ENCODE assay signal across 29 cellular contexts in genomic region chr17:63564562-63564961, GRCh38. TPM values are rescaled to one million over a fixed set of nuclear protein-coding genes. Genes with fewer than 3 reads are reported as not detected.
DNase-seq lines count a peak whose midpoint lies in the region; ATAC-seq, FAIRE-seq and TF ChIP-seq lines count a peak whose summit lies in the region.
"Had no signal": no experiment of that assay in that cellular context is flagged by ENCODE, and none has a peak within 500 bp of the region (broad histone marks: within the 10 kb centered on the region; RNA-seq: fewer than 3 reads in every experiment).

No MANE protein-coding gene starts in this region.

- no peak overlapping the region for H2BK5ac ChIP-seq in trophoblast cell (ENCODE audit: low read depth, low read length, poor library complexity)

- H3K36me3 ChIP-seq in bronchial epithelial cell (ENCODE audit: control insufficient read depth, insufficient read depth, low read length) (no peaks in the 10 kb centered on the region), trophoblast cell (ENCODE audit: control insufficient read depth in 1 of 2, insufficient read depth in 2 of 2, low read length in 2 of 2) (no peaks in the 10 kb centered on the region)
- H3K36me3 ChIP-seq: HAP-1, SJCRH30 had no signal

- H3K9me3 ChIP-seq in trophoblast cell (ENCODE audit: insufficient read depth, low read depth, low read length), result peaks cover 2% of the 10 kb centered on the region
- H3K9me3 ChIP-seq: BE2C, HAP-1, SJCRH30 had no signal

- no peak overlapping the region for H4K12ac ChIP-seq in trophoblast cell (ENCODE audit: low read depth, low read length)

- H3K4me3 ChIP-seq in bronchial epithelial cell (ENCODE audit: low read depth, low read length), result no peak overlapping the region
- H3K4me3 ChIP-seq in trophoblast cell (ENCODE audit: low read depth, low read length), result no peak overlapping the region
- H3K4me3 ChIP-seq: HAP-1, SJCRH30 had no signal

- no peak overlapping the region for H3K9ac ChIP-seq in trophoblast cell (ENCODE audit: low read length)

- peak overlapping the region; percentile 35 for H3K18ac ChIP-seq in trophoblast cell (ENCODE audit: low read length)

- H2AK5ac ChIP-seq in trophoblast cell (ENCODE audit: low read length), result no peak overlapping the region

- H3K14ac ChIP-seq in trophoblast cell (ENCODE audit: low read length), result no peak overlapping the region

- ATAC-seq in GM18502 (IDR thresholded peaks at IDR 0.05; ENCODE audit: poor library complexity, unreplicated experiment), result no peak
- ATAC-seq: Right ventricle myocardium inferior, SK-N-SH treated with all-trans-retinoic acid at 6 μM for 48 hours had no signal

- H3K4me2 ChIP-seq in trophoblast cell (ENCODE audit: low read length), result no peak overlapping the region

- no peak for TF ChIP-seq CTCF in bronchial epithelial cell (IDR thresholded peaks at IDR 0.05; ENCODE audit: insufficient read depth, low read length, severe bottlenecking)

- no peak overlapping the region for H3K27ac ChIP-seq in trophoblast cell (ENCODE audit: low read depth, low read length)
- H3K27ac ChIP-seq: SJCRH30 had no signal

- DNase-seq in activated CD8-positive, alpha-beta memory T cell treated with anti-CD3 and anti-CD28 coated beads, Interleukin-2, amount 50 U/mL, for 48 hours, result peak; percentile 40
- no peak for DNase-seq in activated CD8-positive, alpha-beta memory T cell treated with anti-CD3 and anti-CD28 coated beads, Interleukin-2, amount 50 U/mL, for 4 hours
- DNase-seq in HTR-8/SVneo (ENCODE audit: insufficient read length, low spot score) (no peak), bronchial epithelial cell (ENCODE audit: low read depth) (no peak), trophoblast cell (no peak), H4 (ENCODE audit: low spot score) (no peak), NCI-H345 (lab: John Stamatoyannopoulos, UW) (no peak)
- DNase-seq: 8988T, ACHN, BE2C, DMS153, DND-41, KBM-7, MV-4-11, NCI-H1105, NCI-H1436 treated with DMSO at 0.1 percent for 48 hours, NCI-H187 treated with DMSO at 0.1 percent for 48 hours, NCI-H446, NCI-H524 treated with DMSO at 0.1 percent for 48 hours, NCI-H774, SJCRH30 had no signal

- peaks cover 1% of the 10 kb centered on the region for H3K79me2 ChIP-seq in trophoblast cell (ENCODE audit: control insufficient read depth, insufficient read depth, low read length, poor library complexity)

- H3K27me3 ChIP-seq in bronchial epithelial cell (ENCODE audit: control insufficient read depth, insufficient read depth, low read length) (no peaks in the 10 kb centered on the region), trophoblast cell (ENCODE audit: insufficient read depth, low read length) (no peaks in the 10 kb centered on the region)
- H3K27me3 ChIP-seq: BE2C, SJCRH30 had no signal

- no peak overlapping the region for H3K23ac ChIP-seq in trophoblast cell (ENCODE audit: low read length)

- H4K91ac ChIP-seq in trophoblast cell (ENCODE audit: low read depth, low read length), result no peak overlapping the region

- H4K8ac ChIP-seq in trophoblast cell (ENCODE audit: low read depth, low read length), result no peak overlapping the region

- H3K4ac ChIP-seq in trophoblast cell (ENCODE audit: low read depth, low read length), result peak overlapping the region; percentile 19

- no peak overlapping the region for H2BK12ac ChIP-seq in trophoblast cell (ENCODE audit: low read length)

- H3K79me1 ChIP-seq in trophoblast cell (ENCODE audit: low read length), result no peaks in the 10 kb centered on the region

- no CpG with 5 or more reads among the region's 5 CpGs for WGBS in trophoblast cell (ENCODE audit: extremely low coverage, insufficient coverage, insufficient read length)

- FAIRE-seq in HTR-8/SVneo (lab: Jason Lieb, UNC) (peak; percentile 36), bronchial epithelial cell (lab: Jason Lieb, UNC) (peak; percentile 73)
- FAIRE-seq: GM18507 had no signal

- H2AFZ ChIP-seq in trophoblast cell (ENCODE audit: insufficient read depth, low read length, poor library complexity), result no peak overlapping the region

- no peak overlapping the region for H2BK120ac ChIP-seq in trophoblast cell (ENCODE audit: insufficient read depth, low read length, poor library complexity)

- H3K4me1 ChIP-seq in trophoblast cell (ENCODE audit: control insufficient read depth in 1 of 2, insufficient read depth in 2 of 2, low read length in 2 of 2), result peaks cover 0 to 2% of the 10 kb centered on the region in 2 experiments
- H3K4me1 ChIP-seq: BE2C, HAP-1, SJCRH30 had no signal

RNA-seq across cellular contexts. Expression of gene DCAF7, which starts 14.3 kb away (rescaled TPM):
- 9.5 and 10.6 TPM in 2 replicates for total RNA-seq in bronchial epithelial cell
- 47.5 and 51.5 TPM in 2 replicates for polyA plus RNA-seq in trophoblast cell (2013)
- 50.6 and 62.2 TPM in 2 replicates for total RNA-seq in H4 (2014; rRNA removed; shearing (Covaris generic))

RNA-seq across cellular contexts. Expression of gene TACO1, which starts 36.1 kb away (rescaled TPM):
- 11.5 and 11.6 TPM in 2 replicates for total RNA-seq in bronchial epithelial cell
- polyA plus RNA-seq in trophoblast cell (2013), result 9.8 and 9.9 TPM in 2 replicates
- total RNA-seq in H4 (2014; rRNA removed; shearing (Covaris generic)), result 20.7 and 28.1 TPM in 2 replicates

RNA-seq across cellular contexts. Expression of gene KCNH6, which starts 41.4 kb away (rescaled TPM):
- not detected in 2 replicates for total RNA-seq in bronchial epithelial cell
- polyA plus RNA-seq in trophoblast cell (2013), result not detected in 2 replicates
- total RNA-seq in H4 (2014; rRNA removed; shearing (Covaris generic)), result not detected in 2 replicates
- total RNA-seq: LHCN-M2, MCF 10A, Right ventricle myocardium inferior, SJCRH30 had no signal
- polyA plus RNA-seq: CD14-positive monocyte had no signal

RNA-seq across cellular contexts. Expression of gene MAP3K3, which starts 57.7 kb away (rescaled TPM):
- 10.1 and 11.1 TPM in 2 replicates for total RNA-seq in bronchial epithelial cell
- 8.1 and 8.2 TPM in 2 replicates for polyA plus RNA-seq in trophoblast cell (2013)
- 13.9 and 17.9 TPM in 2 replicates for total RNA-seq in H4 (2014; rRNA removed; shearing (Covaris generic))
